ENCODE assay signal across 23 cellular contexts in genomic region chr2:149826471-149827125, GRCh38.
A peak's percentile ranks its signal among the peaks of the same experiment; 100 is the strongest.
DNase-seq lines count a peak whose midpoint lies in the region; ATAC-seq and TF ChIP-seq lines count a peak whose summit lies in the region.
"Had no signal": no experiment of that assay in that cellular context is flagged by ENCODE, and none has a peak within 500 bp of the region (broad histone marks: within the 10 kb centered on the region; RNA-seq: fewer than 3 reads in every experiment).

No MANE protein-coding gene starts in this region.

- DNase-seq in EH (ENCODE audit: low read depth): peak; percentile 29
- peak; percentile 28 for DNase-seq in NCI-H1694 treated with DMSO at 0.1 percent for 48 hours (lab: John Stamatoyannopoulos, UW)
- DNase-seq in cardiac fibroblast (ENCODE audit: low read depth in 2 of 2): peak; percentile 13 to 17
- DNase-seq in lung microvascular endothelial cell (ENCODE audit: low read depth in 2 of 2): peak; percentile 36 to 63
- DNase-seq in glutamatergic neuron: no peak
- no peak for DNase-seq in activated gamma-delta T cell (lab: John Stamatoyannopoulos, UW)
- no peak for DNase-seq in progenitor cell of endocrine pancreas (ENCODE audit: low spot score, unreplicated experiment)
- DNase-seq: activated B cell treated with CpG ODN at 0.5 μM for 24 hours; activated CD4-positive, alpha-beta T cell treated with anti-CD3 and anti-CD28 coated beads, Interleukin-2, amount 50 U/mL, for 48 hours; activated CD8-positive, alpha-beta memory T cell treated with anti-CD3 and anti-CD28 coated beads, Interleukin-2, amount 50 U/mL, for 48 hours; AML-193; Caco-2; dorsolateral prefrontal cortex; kidney glomerular epithelial cell; NCI-H1417 treated with DMSO at 0.1 percent for 48 hours; NCI-H2171 treated with DMSO at 0.1 percent for 48 hours; spleen; stimulated activated CD4-positive, alpha-beta T cell treated with anti-CD3 and anti-CD28 coated beads, Interleukin-4, amount 100 ng/mL, for 1 hour; stimulated activated naive CD4-positive, alpha-beta T cell; tibial artery had no signal

- H3K27ac Mint-ChIP-seq in glutamatergic neuron (ENCODE audit: unreplicated experiment) (no peak overlapping the region), progenitor cell of endocrine pancreas (no peak overlapping the region)
- H3K27ac Mint-ChIP-seq: activated B cell treated with CpG ODN at 0.5 μM for 24 hours had no signal

- TF ChIP-seq CTCF in cardiac fibroblast (IDR thresholded peaks at IDR 0.05; ENCODE audit: low read depth, low read length): no peak
- TF ChIP-seq CTCF in glutamatergic neuron (IDR thresholded peaks at IDR 0.05; ENCODE audit: partially characterized antibody, unreplicated experiment): no peak
- TF ChIP-seq CTCF in progenitor cell of endocrine pancreas (IDR thresholded peaks at IDR 0.05; ENCODE audit: unreplicated experiment): no peak

- no peak overlapping the region for H3K4me3 ChIP-seq in cardiac fibroblast (replicated peaks in 1 of 2; ENCODE audit: low read depth in 2 of 2, low read length in 2 of 2)
- H3K4me3 ChIP-seq: cardiac muscle cell, dorsolateral prefrontal cortex, gastroesophageal sphincter, spleen, tibial artery had no signal

- no peaks in the 10 kb centered on the region for H3K36me3 Mint-ChIP-seq in glutamatergic neuron (ENCODE audit: unreplicated experiment)
- no peaks in the 10 kb centered on the region for H3K36me3 Mint-ChIP-seq in progenitor cell of endocrine pancreas (ENCODE audit: insufficient read depth)

- ATAC-seq in HG03354 (IDR thresholded peaks at IDR 0.05; ENCODE audit: poor library complexity, severe bottlenecking, unreplicated experiment): no peak
- ATAC-seq: gastroesophageal sphincter had no signal

- no peaks in the 10 kb centered on the region for H3K9me3 Mint-ChIP-seq in glutamatergic neuron (ENCODE audit: unreplicated experiment)
- peaks cover 9% of the 10 kb centered on the region for H3K9me3 Mint-ChIP-seq in progenitor cell of endocrine pancreas (ENCODE audit: low read depth)
- H3K9me3 Mint-ChIP-seq: activated B cell treated with CpG ODN at 0.5 μM for 24 hours had no signal

- no peaks in the 10 kb centered on the region for H3K4me1 Mint-ChIP-seq in glutamatergic neuron (ENCODE audit: low read depth, unreplicated experiment)
- peaks cover 11% of the 10 kb centered on the region for H3K4me1 Mint-ChIP-seq in progenitor cell of endocrine pancreas (ENCODE audit: low read depth)
- H3K4me1 Mint-ChIP-seq: activated B cell treated with CpG ODN at 0.5 μM for 24 hours had no signal

- H3K27me3 Mint-ChIP-seq in glutamatergic neuron (ENCODE audit: unreplicated experiment) (no peaks in the 10 kb centered on the region), progenitor cell of endocrine pancreas (no peaks in the 10 kb centered on the region)
- H3K27me3 Mint-ChIP-seq: activated B cell treated with CpG ODN at 0.5 μM for 24 hours had no signal

- no peak overlapping the region for H3K4me3 Mint-ChIP-seq in glutamatergic neuron (ENCODE audit: unreplicated experiment)
- no peak overlapping the region for H3K4me3 Mint-ChIP-seq in progenitor cell of endocrine pancreas (ENCODE audit: low read depth)
- H3K4me3 Mint-ChIP-seq: activated B cell treated with CpG ODN at 0.5 μM for 24 hours had no signal

Comparison
In these comparisons a context has a peak if more than half of its experiments do, and no peak if none do; other contexts are left out.
1. DNase-seq: peak in EH (single experiment), NCI-H1694 treated with DMSO at 0.1 percent for 48 hours (single experiment), cardiac fibroblast (2 of 2) and lung microvascular endothelial cell (2 of 2); none in glutamatergic neuron (single experiment), activated gamma-delta T cell (single experiment) and progenitor cell of endocrine pancreas (single experiment).